8 cellular contexts compared by ENCODE assay signal in genomic region chr16:56519459-56520250, GRCh38. TPM values are rescaled to one million over a fixed set of nuclear protein-coding genes. Genes with fewer than 3 reads are reported as not detected.
DNase-seq lines count a peak whose midpoint lies in the region; ATAC-seq and TF ChIP-seq lines count a peak whose summit lies in the region.

TSS of gene BBS2 (minus strand) at chr16:56520024. CDS start at chr16:56519862, 162 bp downstream.

- peak within 1 kb of the TSS; percentile 99 for H2AFZ ChIP-seq in osteoblast (ENCODE audit: low read length)

- H3K9me3 Mint-ChIP-seq in activated naive CD8-positive, alpha-beta T cell treated with anti-CD3 and anti-CD28 coated beads for 36 hours, result no peaks in the 10 kb centered on the region
- H3K9me3 Mint-ChIP-seq in glutamatergic neuron (ENCODE audit: unreplicated experiment), result peaks cover 4% of the 10 kb centered on the region

- H3K4me3 Mint-ChIP-seq in activated naive CD8-positive, alpha-beta T cell treated with anti-CD3 and anti-CD28 coated beads for 36 hours, result peak within 1 kb of the TSS; percentile 80
- peak within 1 kb of the TSS; percentile 90 for H3K4me3 Mint-ChIP-seq in glutamatergic neuron (ENCODE audit: unreplicated experiment)

- H3K4me1 ChIP-seq in osteoblast (ENCODE audit: insufficient read depth, low read length) (peaks cover 24% of the 10 kb centered on the region), testis (peaks cover 18% of the 10 kb centered on the region)

- TF ChIP-seq CTCF in glutamatergic neuron (IDR thresholded peaks at IDR 0.05; ENCODE audit: partially characterized antibody, unreplicated experiment) (no peak), osteoblast (IDR thresholded peaks at IDR 0.05; ENCODE audit: extremely low read depth, low read depth, low read length) (no peak), testis (IDR thresholded peaks at IDR 0.05) (peak in 1 of 3 experiments; percentile 30)

- no peaks in the 10 kb centered on the region for H3K27me3 ChIP-seq in osteoblast (ENCODE audit: insufficient read depth, low read length)
- no peaks in the 10 kb centered on the region for H3K27me3 ChIP-seq in testis

- H3K4me1 Mint-ChIP-seq in activated naive CD8-positive, alpha-beta T cell treated with anti-CD3 and anti-CD28 coated beads for 36 hours, result peaks cover 38% of the 10 kb centered on the region
- H3K4me1 Mint-ChIP-seq in glutamatergic neuron (ENCODE audit: low read depth, unreplicated experiment), result peaks cover 5% of the 10 kb centered on the region

- H4K20me1 ChIP-seq in osteoblast (ENCODE audit: insufficient read depth, low read length), result peaks cover 20% of the 10 kb centered on the region

- WGBS in testis, 2 donors, result 0 to 1% methylated on average over 32 to 64 of the region's 65 CpGs

- peak within 1 kb of the TSS; percentile 94 for H3K4me3 ChIP-seq in osteoblast (ENCODE audit: insufficient read depth, low read length)
- peak within 1 kb of the TSS; percentile 90 to 100 for H3K4me3 ChIP-seq in testis

- no peaks in the 10 kb centered on the region for H3K36me3 Mint-ChIP-seq in activated naive CD8-positive, alpha-beta T cell treated with anti-CD3 and anti-CD28 coated beads for 36 hours
- H3K36me3 Mint-ChIP-seq in glutamatergic neuron (ENCODE audit: unreplicated experiment), result no peaks in the 10 kb centered on the region

- H3K4me2 ChIP-seq in osteoblast (ENCODE audit: insufficient read depth, low read length), result peak within 1 kb of the TSS; percentile 90

- H3K27me3 Mint-ChIP-seq in activated naive CD8-positive, alpha-beta T cell treated with anti-CD3 and anti-CD28 coated beads for 36 hours, result no peaks in the 10 kb centered on the region
- H3K27me3 Mint-ChIP-seq in glutamatergic neuron (ENCODE audit: unreplicated experiment), result no peaks in the 10 kb centered on the region

- peak; percentile 43 for TF ChIP-seq POLR2A in GM10847 (IDR thresholded peaks at IDR 0.05; ENCODE audit: extremely low read depth, insufficient read length)
- no peak for TF ChIP-seq POLR2A in testis (IDR thresholded peaks at IDR 0.05)

- DNase-seq in NCI-H1092 (lab: John Stamatoyannopoulos, UW), result peak; percentile 84
- peak; percentile 86 for DNase-seq in SKM-1 treated with dmso at 0.1 percent for 144 hours (lab: John Stamatoyannopoulos, UW; ENCODE audit: unreplicated experiment)
- DNase-seq in activated naive CD8-positive, alpha-beta T cell treated with anti-CD3 and anti-CD28 coated beads for 36 hours, result peak; percentile 87
- peak; percentile 97 for DNase-seq in glutamatergic neuron
- peak; percentile 95 for DNase-seq in osteoblast (ENCODE audit: insufficient read length, low spot score, missing footprints)
- peak; percentile 89 for DNase-seq in testis

- intact Hi-C loops in testis (cut with DNase I; ENCODE audit: low total_unique reads), result loop anchor here (5.0 kb wide), 1 partner anchor 527 kb away; no protein-coding TSS in a partner anchor

- H3K27ac ChIP-seq in osteoblast (ENCODE audit: low read depth, low read length), result peak within 1 kb of the TSS; percentile 49
- H3K27ac ChIP-seq in testis, result peak within 1 kb of the TSS; percentile 83 to 87

- peak within 1 kb of the TSS; percentile 81 for H3K27ac Mint-ChIP-seq in activated naive CD8-positive, alpha-beta T cell treated with anti-CD3 and anti-CD28 coated beads for 36 hours
- no peak within 1 kb of the TSS for H3K27ac Mint-ChIP-seq in glutamatergic neuron (ENCODE audit: unreplicated experiment)

- peak; percentile 89 for ATAC-seq in HG02610 (IDR thresholded peaks at IDR 0.05; ENCODE audit: unreplicated experiment)

- peaks cover 44% of the 10 kb centered on the region for H3K79me2 ChIP-seq in osteoblast (ENCODE audit: insufficient read depth, low read length)

- H3K9me3 ChIP-seq in osteoblast (ENCODE audit: low read depth, low read length), result no peaks in the 10 kb centered on the region
- no peaks in the 10 kb centered on the region for H3K9me3 ChIP-seq in testis

- H3K36me3 ChIP-seq in osteoblast (ENCODE audit: insufficient read depth, low read length), result no peaks in the 10 kb centered on the region
- no peaks in the 10 kb centered on the region for H3K36me3 ChIP-seq in testis (ENCODE audit: low read depth, missing control alignments)

RNA-seq across cellular contexts. Expression of gene BBS2, which starts in this region (rescaled TPM):
- 1 to 10 TPM; 9.3 to 9.6 TPM for total RNA-seq in activated naive CD8-positive, alpha-beta T cell treated with anti-CD3 and anti-CD28 coated beads for 36 hours
- total RNA-seq in glutamatergic neuron (ENCODE audit: unreplicated experiment) (40.7 TPM), osteoblast (62.2 and 77.5 TPM in 2 replicates), testis (10 to 100 TPM; 70.3 to 83.6 TPM)
- polyA plus RNA-seq in testis (ENCODE audit: insufficient read depth, low read depth, low replicate concordance), result 79.8 TPM

Comparison
In these comparisons a context has a peak if more than half of its experiments do, and no peak if none do; other contexts are left out.
1. Peak in every context shown above with its lines: DNase-seq, ATAC-seq, H3K4me3 ChIP-seq and H3K27ac ChIP-seq.